8 cellular contexts compared by ENCODE assay signal in genomic region chrX:152830312-152831305, GRCh38. TPM values are rescaled to one million over a fixed set of nuclear protein-coding genes. Genes with fewer than 3 reads are reported as not detected.
DNase-seq lines count a peak whose midpoint lies in the region; TF ChIP-seq lines count a peak whose summit lies in the region.

Gene CETN2 (minus strand): TSS chrX:152830757. CDS start chrX:152830710, 47 bp downstream.
Gene NSDHL (plus strand): TSS chrX:152831063. CDS start chrX:152846325, 15,262 bp downstream.

- H3K27ac Mint-ChIP-seq in neural crest cell (ENCODE audit: unreplicated experiment) = peak within 1 kb of the TSS; percentile 93

- H2AFZ ChIP-seq in MM.1S (ENCODE audit: low read length) = peak within 1 kb of the TSS; percentile 63

- H3K27ac ChIP-seq in MM.1S (ENCODE audit: low read length) (peak within 1 kb of the TSS; percentile 27; the same call in 1 of the 2 replicates), stomach smooth muscle (ENCODE audit: low read length) (peak within 1 kb of the TSS; percentile 37)

- no peaks in the 10 kb centered on the region for H4K20me1 ChIP-seq in MM.1S (ENCODE audit: insufficient read depth, low read length)

- H3F3A ChIP-seq in MM.1S (ENCODE audit: insufficient read depth, low read length) = no peaks in the 10 kb centered on the region

- H3K36me3 Mint-ChIP-seq in neural crest cell (ENCODE audit: low read depth) = peaks cover 25% of the 10 kb centered on the region

- H3K4me1 Mint-ChIP-seq in neural crest cell = peaks cover 41% of the 10 kb centered on the region

- H3K36me3 ChIP-seq in ES-I3 (ENCODE audit: insufficient read depth, low read length) (no peaks in the 10 kb centered on the region; the same call in 1 of the 2 replicates), HAP-1 (replicated peaks) (peaks cover 35% of the 10 kb centered on the region), MM.1S (replicated peaks; ENCODE audit: insufficient read depth, low read length) (no peaks in the 10 kb centered on the region), stomach smooth muscle (ENCODE audit: control insufficient read depth in 2 of 2, insufficient read depth in 2 of 2, low read length in 2 of 2) (peaks cover 0 to 5% of the 10 kb centered on the region in 2 donors)

- H3K9ac ChIP-seq in ES-I3 (ENCODE audit: low read depth, low read length) (peak within 1 kb of the TSS; percentile 87), MM.1S (ENCODE audit: low read length) (peak within 1 kb of the TSS; percentile 76), stomach smooth muscle (ENCODE audit: low read length in 2 of 2) (peak within 1 kb of the TSS; percentile 82 to 86)

- H3K4me2 ChIP-seq in MM.1S (ENCODE audit: low read depth, low read length) = peak within 1 kb of the TSS; percentile 88

- no peaks in the 10 kb centered on the region for H3K9me2 ChIP-seq in MM.1S (replicated peaks; ENCODE audit: insufficient read depth, low read length)

- H3K4me1 ChIP-seq in ES-I3 (ENCODE audit: insufficient read depth, low read length) (no peaks in the 10 kb centered on the region), HAP-1 (peaks cover 4% of the 10 kb centered on the region; the same call in 1 of the 2 replicates), MM.1S (ENCODE audit: low read length) (peaks cover 4% of the 10 kb centered on the region; the same call in 1 of the 2 replicates), stomach smooth muscle (ENCODE audit: control insufficient read depth, insufficient read depth, low read length) (peaks cover 10% of the 10 kb centered on the region)

- peaks cover 31% of the 10 kb centered on the region for H3K79me2 ChIP-seq in MM.1S (ENCODE audit: low read length)

- no peaks in the 10 kb centered on the region for H3K9me3 Mint-ChIP-seq in neural crest cell

- H3K9me3 ChIP-seq in ES-I3 (ENCODE audit: control insufficient read depth, insufficient read depth, low read length) = no peaks in the 10 kb centered on the region
- H3K9me3 ChIP-seq in HAP-1 = no peaks in the 10 kb centered on the region
- no peaks in the 10 kb centered on the region for H3K9me3 ChIP-seq in MM.1S (replicated peaks; ENCODE audit: insufficient read depth, low read length)
- H3K9me3 ChIP-seq in stomach smooth muscle (ENCODE audit: control insufficient read depth in 2 of 2, low read length in 2 of 2) = no peaks in the 10 kb centered on the region

- H3K4me3 ChIP-seq in HAP-1 (peak within 1 kb of the TSS; percentile 94), MM.1S (ENCODE audit: low read length) (peak within 1 kb of the TSS; percentile 83), foreskin fibroblast (ENCODE audit: low read depth in 1 of 2, low read length in 2 of 2) (peak within 1 kb of the TSS; percentile 73 to 82), stomach smooth muscle (ENCODE audit: low read length in 2 of 2) (peak within 1 kb of the TSS; percentile 64 to 80)

- no peak for TF ChIP-seq CTCF in MM.1S (IDR thresholded peaks at IDR 0.05; ENCODE audit: low read length)
- TF ChIP-seq CTCF in foreskin fibroblast (IDR thresholded peaks at IDR 0.05; ENCODE audit: low read depth, low read length) = no peak
- TF ChIP-seq CTCF in neural crest cell (conservative IDR thresholded peaks at IDR 0.05) = no peak

- H3K4me3 Mint-ChIP-seq in neural crest cell = peak within 1 kb of the TSS; percentile 100

- DNase-seq in HAP-1 (ENCODE audit: low spot score in 2 of 2) (peak; percentile 96 to 99), MM.1S (peak; percentile 89), SIG-M5 (lab: John Stamatoyannopoulos, UW) (peak; percentile 75), activated gamma-delta T cell treated with Interleukin-2 at 50 U/mL for 16 hours (peak; percentile 91), foreskin fibroblast (peak; percentile 94 to 98), neural crest cell (ENCODE audit: low read depth, low spot score) (peak; percentile 80)

- H3K27me3 ChIP-seq in HAP-1 (ENCODE audit: low read depth) (no peaks in the 10 kb centered on the region), MM.1S (replicated peaks; ENCODE audit: insufficient read depth, low read length) (no peaks in the 10 kb centered on the region), stomach smooth muscle (ENCODE audit: control insufficient read depth in 1 of 2, insufficient read depth in 2 of 2, low read length in 2 of 2) (no peaks in the 10 kb centered on the region)

- in situ Hi-C loops in HAP-1 (cut with MboI; ENCODE audit: low sequenced_read_pairs) = no loop called here

- no peaks in the 10 kb centered on the region for H3K27me3 Mint-ChIP-seq in neural crest cell (ENCODE audit: low read depth)

RNA-seq across cellular contexts. Expression of gene CETN2, which starts in this region (rescaled TPM):
- 60.4 and 61.6 TPM in 2 replicates for total RNA-seq in neural crest cell

RNA-seq across cellular contexts. Expression of gene NSDHL, which starts in this region (rescaled TPM):
- total RNA-seq in neural crest cell = 49.6 and 49.8 TPM in 2 replicates

Comparison
In these comparisons a context has a peak if more than half of its experiments do, and no peak if none do; other contexts are left out.
1. Peak in every context shown above with its lines: DNase-seq, H3K4me3 ChIP-seq and H3K27ac ChIP-seq.